ENCODE assay signal across 10 cellular contexts in the genomic region with DNA sequence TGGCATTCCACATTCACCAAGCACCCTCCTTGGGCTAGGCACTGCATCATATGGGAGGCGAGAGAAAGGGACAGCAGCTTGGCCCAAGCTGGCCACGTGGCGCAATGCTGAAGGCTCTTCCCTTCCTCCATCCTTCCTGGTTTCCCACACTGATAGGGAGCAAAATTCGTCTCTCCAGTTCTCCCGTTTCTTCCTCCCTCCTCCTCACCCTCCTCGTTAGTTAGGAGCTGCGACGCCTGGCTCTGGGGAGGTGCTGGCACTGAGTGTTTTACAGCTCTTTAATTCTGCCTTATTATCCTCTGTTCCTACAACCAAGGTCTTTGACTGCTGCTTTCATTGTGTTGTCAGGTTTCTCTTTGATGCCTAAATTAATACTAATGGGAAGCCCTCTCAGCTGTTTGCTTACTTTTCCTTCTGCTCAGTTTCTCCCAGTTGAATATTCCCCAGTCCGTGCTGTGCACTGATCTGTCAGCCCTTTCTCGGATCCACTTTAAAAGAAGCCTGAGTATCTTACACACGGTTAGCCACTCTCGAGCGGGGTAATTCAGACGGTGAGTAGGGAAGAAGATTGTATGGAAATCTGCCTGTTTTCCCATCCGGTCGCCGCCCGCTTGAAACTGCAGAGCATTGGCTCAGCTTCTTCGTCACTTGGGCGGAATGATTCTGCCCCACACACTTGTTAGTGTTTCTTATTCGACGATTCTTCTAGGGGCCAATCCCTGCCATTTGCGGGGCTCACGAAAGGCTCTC. TPM values are rescaled to one million over a fixed set of nuclear protein-coding genes. Genes with fewer than 3 reads are reported as not detected.
DNase-seq lines count a peak whose midpoint lies in the region; ATAC-seq, FAIRE-seq and TF ChIP-seq lines count a peak whose summit lies in the region.
"Had no signal": no experiment of that assay in that cellular context is flagged by ENCODE, and none has a peak within 500 bp of the region (broad histone marks: within the 10 kb centered on the region; RNA-seq: fewer than 3 reads in every experiment).

No MANE protein-coding gene starts in this region.

- no peak overlapping the region for H3K27ac ChIP-seq in pancreas

- 7 to 8% methylated on average over 24 of the region's 24 CpGs for WGBS in pancreas, 2 donors

- H3K4me1 ChIP-seq in pancreas: no peaks in the 10 kb centered on the region

- peak overlapping the region; percentile 27 for H3K4me3 ChIP-seq in astrocyte of the spinal cord (ENCODE audit: low read depth, low read length)
- H3K4me3 ChIP-seq in pancreas: peak overlapping the region in 2 of 4 donors; percentile 25 to 35

- in situ Hi-C loops in astrocyte of the spinal cord (cut with HindIII; ENCODE audit: low sequenced_read_pairs): no loop called here

- ATAC-seq in left ventricle myocardium superior (peak; percentile 11), pancreas (peak; percentile 60 to 70 (median 64)), GM21423 (IDR thresholded peaks at IDR 0.05; ENCODE audit: unreplicated experiment) (no peak)

- intact Hi-C loops in left ventricle myocardium superior (cut with micrococcal nuclease) (no loop called here), pancreas (cut with DNase I) (no loop called here)

- TF ChIP-seq CTCF in astrocyte of the spinal cord (IDR thresholded peaks at IDR 0.05; ENCODE audit: low read depth, low read length) (no peak), pancreas (IDR thresholded peaks at IDR 0.05) (no peak)

- H3K36me3 ChIP-seq in pancreas: no peaks in the 10 kb centered on the region

- no peaks in the 10 kb centered on the region for H3K27me3 ChIP-seq in pancreas

- no peak for FAIRE-seq in pancreas (lab: Jason Lieb, UNC)

- H3K9me3 ChIP-seq in pancreas: no peaks in the 10 kb centered on the region

- peak; percentile 26 for DNase-seq in Daoy (ENCODE audit: low read depth)
- peak; percentile 34 for DNase-seq in astrocyte of the spinal cord (ENCODE audit: low read depth, low spot score)
- DNase-seq in left ventricle myocardium superior: no peak
- DNase-seq in pancreas: no peak
- no peak for DNase-seq in NCI-H1092 treated with DMSO at 0.1 percent for 48 hours (lab: John Stamatoyannopoulos, UW)
- DNase-seq in cortex of kidney (lab: John Stamatoyannopoulos, UW): no peak
- no peak for DNase-seq in NCI-H2081 treated with DMSO at 0.1 percent for 48 hours (lab: John Stamatoyannopoulos, UW)
- DNase-seq: activated T-cell treated with anti-CD3 and anti-CD28 coated beads for 4 hours, DND-41 had no signal

RNA-seq across cellular contexts. Expression of a gene that starts 56.2 kb away (rescaled TPM):
- total RNA-seq in Daoy (2014; rRNA removed; shearing (Covaris generic)): 38.8 and 42.4 TPM in 2 replicates
- total RNA-seq in left ventricle myocardium superior (234 TPM), pancreas (10 to 100 TPM; 12.9 to 26.3 (median 15.3) TPM)
- polyA plus RNA-seq in pancreas: 10 to 100 TPM; 18.0 to 24.1 TPM

Comparison
In these comparisons a context has a peak if more than half of its experiments do, and no peak if none do; other contexts are left out.
1. DNase-seq: peak in Daoy (single experiment) and astrocyte of the spinal cord (single experiment); none in left ventricle myocardium superior (single experiment), pancreas (0 of 6), NCI-H1092 treated with DMSO at 0.1 percent for 48 hours (single experiment), cortex of kidney (single experiment) and NCI-H2081 treated with DMSO at 0.1 percent for 48 hours (single experiment).